10 cellular contexts compared by ENCODE assay signal in genomic region chr15:48132874-48133273, GRCh38. TPM values are rescaled to one million over a fixed set of nuclear protein-coding genes. Genes with fewer than 3 reads are reported as not detected.
"Had no signal": no experiment of that assay in that cellular context is flagged by ENCODE, and none has a peak within 500 bp of the region (broad histone marks: within the 10 kb centered on the region; RNA-seq: fewer than 3 reads in every experiment).

No MANE protein-coding gene starts in this region.

- H3K27ac Mint-ChIP-seq: H9 had no signal

- H3K9me3 Mint-ChIP-seq: H9 had no signal

- DNase-seq: GM23248, H9, HCEC 1CT, IMR-90, KG1 had no signal

- FAIRE-seq: H1, H54, HTR-8/SVneo, K562 had no signal

- H2AFZ ChIP-seq: GM23248 had no signal

- ATAC-seq: K562 had no signal

- H3K4me3 Mint-ChIP-seq: H9 had no signal

- H3K4me3 ChIP-seq: GM23248, K562 had no signal

- H3K27ac ChIP-seq: GM23248 had no signal

RNA-seq across cellular contexts. Expression of gene SLC24A5, which starts 12.1 kb away (rescaled TPM):
- total RNA-seq: GM23248, H1, H9, HT-29, IMR-90, K562 had no signal
- polyA plus RNA-seq: GM23248, H1, IMR-90, K562 had no signal

RNA-seq across cellular contexts. Expression of gene CTXN2, which starts 58.6 kb away (rescaled TPM):
- total RNA-seq: GM23248, H1, HT-29, IMR-90, K562 had no signal
- polyA plus RNA-seq: GM23248, IMR-90, K562 had no signal
